In the genomic region with DNA sequence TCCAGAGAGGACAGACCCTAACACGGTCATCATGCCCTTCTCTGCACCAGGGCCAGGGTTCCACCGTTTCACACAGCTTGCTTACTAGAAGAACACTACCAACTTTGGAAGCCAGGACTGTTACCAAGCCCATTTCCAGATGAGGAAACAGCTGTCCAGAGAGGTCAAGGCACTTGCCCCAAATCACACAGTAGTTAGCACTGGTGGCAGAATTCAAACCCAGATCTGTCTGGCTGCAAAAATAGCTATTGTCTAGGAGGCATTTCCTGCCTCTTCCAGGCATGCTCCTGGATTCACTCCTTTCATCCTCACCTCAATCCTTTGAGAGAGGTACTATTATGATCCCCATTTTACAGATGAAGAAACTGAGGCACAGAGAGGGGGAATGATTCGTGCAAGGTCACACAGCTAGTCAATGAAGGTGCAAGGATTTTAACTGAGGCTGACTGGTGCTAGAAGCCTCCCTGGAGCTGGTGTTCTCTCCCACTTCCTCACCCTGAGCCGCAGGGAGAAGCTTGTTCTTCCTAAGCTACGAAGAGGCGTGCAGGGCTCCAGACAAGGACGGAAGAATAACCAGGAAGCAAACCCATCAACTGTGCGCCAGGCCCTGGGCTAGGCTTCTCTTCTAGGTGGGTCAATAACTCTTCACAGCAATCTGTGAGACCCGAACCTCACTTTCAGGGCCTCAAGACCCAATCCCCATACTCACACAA, we compare ENCODE assay signal across 12 cellular contexts. TPM values are rescaled to one million over a fixed set of nuclear protein-coding genes. Genes with fewer than 3 reads are reported as not detected.
DNase-seq lines count a peak whose midpoint lies in the region; ATAC-seq and TF ChIP-seq lines count a peak whose summit lies in the region.
"Had no signal": no experiment of that assay in that cellular context is flagged by ENCODE, and none has a peak within 500 bp of the region (broad histone marks: within the 10 kb centered on the region; RNA-seq: fewer than 3 reads in every experiment).

No MANE protein-coding gene starts in this region.

- peaks cover 94% of the 10 kb centered on the region for H3K4me1 Mint-ChIP-seq in activated naive CD8-positive, alpha-beta T cell treated with anti-CD3 and anti-CD28 coated beads, Interleukin-2, amount 50 U/mL, for 24 hours
- H3K4me1 Mint-ChIP-seq in natural killer cell treated with Interleukin-12 subunit alpha and Interleukin-12 subunit beta and Interleukin-15 and Interleukin-18, amount 100 ng/mL, for 72 hours (ENCODE audit: low read depth in 2 of 2), result peaks cover 67 to 72% of the 10 kb centered on the region in 2 donors

- H3K27ac ChIP-seq in BLaER1 treated with 17β-estradiol and CSF1 and Interleukin-3, amounts not matched to agents 10 nM and 100 nM, result peak overlapping the region; percentile 97 to 100 (median 99); a peak in 21 of 22 replicates
- no peak overlapping the region for H3K27ac ChIP-seq in brain microvascular endothelial cell
- H3K27ac ChIP-seq: cardiac muscle cell had no signal

- peaks cover 63 to 77% (median 72%) of the 10 kb centered on the region in 10 experiments for H3K4me1 ChIP-seq in BLaER1 treated with 17β-estradiol and CSF1 and Interleukin-3, amounts not matched to agents 10 nM and 100 nM

- peak overlapping the region; percentile 95 to 99 (median 99); a peak in 21 of 22 replicates for H3K9ac ChIP-seq in BLaER1 treated with 17β-estradiol and CSF1 and Interleukin-3, amounts not matched to agents 10 nM and 100 nM

- TF ChIP-seq CTCF in GM12865 (IDR thresholded peaks at IDR 0.05; ENCODE audit: insufficient read depth, low read depth, low read length, missing control alignments), result no peak
- no peak for TF ChIP-seq CTCF in brain microvascular endothelial cell (IDR thresholded peaks at IDR 0.05; ENCODE audit: low read depth, low read length, missing control alignments)

- H3K36me3 ChIP-seq in BLaER1 treated with 17β-estradiol and CSF1 and Interleukin-3, amounts not matched to agents 10 nM and 100 nM, result peaks cover 12 to 25% (median 18%) of the 10 kb centered on the region in 11 experiments; a peak in 21 of 22 replicates
- H3K36me3 ChIP-seq in brain microvascular endothelial cell (replicated peaks), result no peaks in the 10 kb centered on the region
- H3K36me3 ChIP-seq: cardiac muscle cell had no signal

- H3K27me3 Mint-ChIP-seq in activated naive CD8-positive, alpha-beta T cell treated with anti-CD3 and anti-CD28 coated beads, Interleukin-2, amount 50 U/mL, for 24 hours, result no peaks in the 10 kb centered on the region
- no peaks in the 10 kb centered on the region for H3K27me3 Mint-ChIP-seq in natural killer cell treated with Interleukin-12 subunit alpha and Interleukin-12 subunit beta and Interleukin-15 and Interleukin-18, amount 100 ng/mL, for 72 hours
- H3K27me3 Mint-ChIP-seq: type B pancreatic cell had no signal

- no peak for ATAC-seq in activated naive CD8-positive, alpha-beta T cell treated with anti-CD3 and anti-CD28 coated beads, Interleukin-2, amount 50 U/mL, for 24 hours
- no peak for ATAC-seq in natural killer cell treated with Interleukin-12 subunit alpha and Interleukin-12 subunit beta and Interleukin-15 and Interleukin-18, amount 100 ng/mL, for 72 hours
- no peak for ATAC-seq in GM21786 (IDR thresholded peaks at IDR 0.05; ENCODE audit: unreplicated experiment)

- peaks cover 14 to 49% (median 34%) of the 10 kb centered on the region in 11 experiments; a peak in 21 of 22 replicates for H4K20me1 ChIP-seq in BLaER1 treated with 17β-estradiol and CSF1 and Interleukin-3, amounts not matched to agents 10 nM and 100 nM

- in situ Hi-C loops in brain microvascular endothelial cell (cut with HindIII; ENCODE audit: low pct_ligation_motif_present, low sequenced_read_pairs), result no loop called here

- peak overlapping the region; percentile 91 to 98 (median 95) for H3K4me2 ChIP-seq in BLaER1 treated with 17β-estradiol and CSF1 and Interleukin-3, amounts not matched to agents 10 nM and 100 nM

- H3K27ac Mint-ChIP-seq in activated naive CD8-positive, alpha-beta T cell treated with anti-CD3 and anti-CD28 coated beads, Interleukin-2, amount 50 U/mL, for 24 hours, result peak overlapping the region; percentile 81
- peak overlapping the region; percentile 98 to 100 for H3K27ac Mint-ChIP-seq in natural killer cell treated with Interleukin-12 subunit alpha and Interleukin-12 subunit beta and Interleukin-15 and Interleukin-18, amount 100 ng/mL, for 72 hours

- DNase-seq in GM12865 (ENCODE audit: low read depth), result no peak
- no peak for DNase-seq in activated naive CD8-positive, alpha-beta T cell treated with anti-CD3 and anti-CD28 coated beads, Interleukin-2, amount 50 U/mL, for 24 hours
- DNase-seq in natural killer cell treated with Interleukin-12 subunit alpha and Interleukin-12 subunit beta and Interleukin-15 and Interleukin-18, amount 100 ng/mL, for 72 hours (ENCODE audit: low spot score), result no peak
- no peak for DNase-seq in stimulated activated CD4-positive, alpha-beta T cell treated with anti-CD3 and anti-CD28 coated beads, Interleukin-2, amount 100 ng/mL, for 24 hours
- no peak for DNase-seq in NCI-H1694 treated with DMSO at 0.1 percent for 48 hours (lab: John Stamatoyannopoulos, UW)
- no peak for DNase-seq in brain microvascular endothelial cell
- DNase-seq: Calu3, NCI-H1694 had no signal

- H3K4me3 ChIP-seq in BLaER1 treated with 17β-estradiol and CSF1 and Interleukin-3, amounts not matched to agents 10 nM and 100 nM, result peak overlapping the region; percentile 80 to 97 (median 91)
- H3K4me3 ChIP-seq in GM12865 (ENCODE audit: low read depth, low read length) (peak overlapping the region; percentile 88), brain microvascular endothelial cell (ENCODE audit: low read depth, low read length) (no peak overlapping the region)
- H3K4me3 ChIP-seq: cardiac muscle cell had no signal

- peaks cover 25% of the 10 kb centered on the region for H3K36me3 Mint-ChIP-seq in activated naive CD8-positive, alpha-beta T cell treated with anti-CD3 and anti-CD28 coated beads, Interleukin-2, amount 50 U/mL, for 24 hours (ENCODE audit: low read depth)
- H3K36me3 Mint-ChIP-seq in natural killer cell treated with Interleukin-12 subunit alpha and Interleukin-12 subunit beta and Interleukin-15 and Interleukin-18, amount 100 ng/mL, for 72 hours, result no peaks in the 10 kb centered on the region
- H3K36me3 Mint-ChIP-seq: type B pancreatic cell had no signal

- peak overlapping the region; percentile 98 for H3K4me3 Mint-ChIP-seq in activated naive CD8-positive, alpha-beta T cell treated with anti-CD3 and anti-CD28 coated beads, Interleukin-2, amount 50 U/mL, for 24 hours
- peak overlapping the region; percentile 83 for H3K4me3 Mint-ChIP-seq in natural killer cell treated with Interleukin-12 subunit alpha and Interleukin-12 subunit beta and Interleukin-15 and Interleukin-18, amount 100 ng/mL, for 72 hours
- H3K4me3 Mint-ChIP-seq: type B pancreatic cell had no signal

- H3K9me3 Mint-ChIP-seq in activated naive CD8-positive, alpha-beta T cell treated with anti-CD3 and anti-CD28 coated beads, Interleukin-2, amount 50 U/mL, for 24 hours, result no peaks in the 10 kb centered on the region
- H3K9me3 Mint-ChIP-seq in natural killer cell treated with Interleukin-12 subunit alpha and Interleukin-12 subunit beta and Interleukin-15 and Interleukin-18, amount 100 ng/mL, for 72 hours, result no peaks in the 10 kb centered on the region
- H3K9me3 Mint-ChIP-seq: type B pancreatic cell had no signal

- H3K27me3 ChIP-seq in BLaER1 treated with 17β-estradiol and CSF1 and Interleukin-3, amounts not matched to agents 10 nM and 100 nM, result no peaks in the 10 kb centered on the region
- H3K27me3 ChIP-seq in brain microvascular endothelial cell (replicated peaks), result peaks cover 6% of the 10 kb centered on the region
- H3K27me3 ChIP-seq: cardiac muscle cell had no signal

- no peaks in the 10 kb centered on the region for H3K9me3 ChIP-seq in BLaER1 treated with 17β-estradiol and CSF1 and Interleukin-3, amounts not matched to agents 10 nM and 100 nM (replicated peaks in 1 of 11)

RNA-seq across cellular contexts. Expression of a gene that starts 0.6 kb away (rescaled TPM):
- total RNA-seq in natural killer cell treated with Interleukin-12 subunit alpha and Interleukin-12 subunit beta and Interleukin-15 and Interleukin-18, amount 100 ng/mL, for 72 hours, result 100 to 1,000 TPM; 150 to 153 TPM
- total RNA-seq: Calu3 had no signal

RNA-seq across cellular contexts. Expression of a gene that starts 34.7 kb away (rescaled TPM):
- total RNA-seq in natural killer cell treated with Interleukin-12 subunit alpha and Interleukin-12 subunit beta and Interleukin-15 and Interleukin-18, amount 100 ng/mL, for 72 hours, result 1 to 10 TPM in 1 of 2 donors, under 1 TPM in 1; 0.31 to 1.1 TPM
- total RNA-seq: Calu3 had no signal
